In the genomic region with DNA sequence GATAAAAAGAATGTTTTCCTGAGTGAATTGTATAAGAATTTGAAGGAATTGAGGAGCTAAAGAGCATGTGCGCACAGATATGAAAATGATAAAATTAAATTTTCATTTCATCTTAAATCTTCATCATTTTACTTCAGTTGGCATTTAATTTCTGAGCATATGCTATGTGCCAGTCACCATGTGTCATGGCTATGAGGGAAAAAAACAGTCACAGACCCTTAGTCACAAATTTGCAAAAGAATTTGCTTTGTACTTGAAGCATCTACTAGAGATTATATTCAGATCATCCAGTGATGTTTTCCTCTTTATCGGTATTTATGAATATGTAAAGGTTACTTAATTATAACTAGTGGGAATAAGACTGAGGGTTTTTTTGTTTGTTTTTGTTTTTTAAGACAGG, we compare ENCODE assay signal across 2 cellular contexts.
A peak's percentile ranks its signal among the peaks of the same experiment; 100 is the strongest.
TF ChIP-seq lines count a peak whose summit lies in the region.

No MANE protein-coding gene starts in this region.

TF ChIP-seq in IMR-90, 13 proteins besides CTCF, POLR2A, EP300 and RAD21:
- TF ChIP-seq MXI1 (IDR thresholded peaks at IDR 0.05; ENCODE audit: borderline replicate concordance, low read depth, low read length) (no peak), MAZ (IDR thresholded peaks at IDR 0.05; ENCODE audit: borderline replicate concordance, low read depth, low read length) (no peak), BHLHE40 (IDR thresholded peaks at IDR 0.05; ENCODE audit: low read depth, low read length) (no peak), RFX5 (IDR thresholded peaks at IDR 0.05; ENCODE audit: low read depth, low read length) (no peak), CHD1 (IDR thresholded peaks at IDR 0.05; ENCODE audit: low read depth, low read length) (no peak), CEBPB (IDR thresholded peaks at IDR 0.05; ENCODE audit: low read depth, low read length) (no peak), RCOR1 (IDR thresholded peaks at IDR 0.05; ENCODE audit: insufficient replicate concordance, low read length) (no peak), MAFK (IDR thresholded peaks at IDR 0.05; ENCODE audit: low read depth, low read length) (no peak), SMC3 (IDR thresholded peaks at IDR 0.05; ENCODE audit: low read depth, low read length) (no peak), FOS (IDR thresholded peaks at IDR 0.05; ENCODE audit: low read depth, low read length) (no peak), NFE2L2 (IDR thresholded peaks at IDR 0.05; ENCODE audit: low read depth, low read length) (no peak)
- TF ChIP-seq, protein P1, sequence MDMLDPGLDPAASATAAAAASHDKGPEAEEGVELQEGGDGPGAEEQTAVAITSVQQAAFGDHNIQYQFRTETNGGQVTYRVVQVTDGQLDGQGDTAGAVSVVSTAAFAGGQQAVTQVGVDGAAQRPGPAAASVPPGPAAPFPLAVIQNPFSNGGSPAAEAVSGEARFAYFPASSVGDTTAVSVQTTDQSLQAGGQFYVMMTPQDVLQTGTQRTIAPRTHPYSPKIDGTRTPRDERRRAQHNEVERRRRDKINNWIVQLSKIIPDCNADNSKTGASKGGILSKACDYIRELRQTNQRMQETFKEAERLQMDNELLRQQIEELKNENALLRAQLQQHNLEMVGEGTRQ (IDR thresholded peaks at IDR 0.05; ENCODE audit: low read depth, low read length), result no peak
- TF ChIP-seq, protein P2, sequence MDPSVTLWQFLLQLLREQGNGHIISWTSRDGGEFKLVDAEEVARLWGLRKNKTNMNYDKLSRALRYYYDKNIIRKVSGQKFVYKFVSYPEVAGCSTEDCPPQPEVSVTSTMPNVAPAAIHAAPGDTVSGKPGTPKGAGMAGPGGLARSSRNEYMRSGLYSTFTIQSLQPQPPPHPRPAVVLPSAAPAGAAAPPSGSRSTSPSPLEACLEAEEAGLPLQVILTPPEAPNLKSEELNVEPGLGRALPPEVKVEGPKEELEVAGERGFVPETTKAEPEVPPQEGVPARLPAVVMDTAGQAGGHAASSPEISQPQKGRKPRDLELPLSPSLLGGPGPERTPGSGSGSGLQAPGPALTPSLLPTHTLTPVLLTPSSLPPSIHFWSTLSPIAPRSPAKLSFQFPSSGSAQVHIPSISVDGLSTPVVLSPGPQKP (IDR thresholded peaks at IDR 0.05; ENCODE audit: borderline replicate concordance, low read depth, low read length), result no peak

TF ChIP-seq in K562, 482 proteins besides CTCF, POLR2A, EP300 and RAD21:
- no peak for TF ChIP-seq ZNF583 (CRISPR knock-in tag; IDR thresholded peaks at IDR 0.05)
- TF ChIP-seq, protein P3, sequence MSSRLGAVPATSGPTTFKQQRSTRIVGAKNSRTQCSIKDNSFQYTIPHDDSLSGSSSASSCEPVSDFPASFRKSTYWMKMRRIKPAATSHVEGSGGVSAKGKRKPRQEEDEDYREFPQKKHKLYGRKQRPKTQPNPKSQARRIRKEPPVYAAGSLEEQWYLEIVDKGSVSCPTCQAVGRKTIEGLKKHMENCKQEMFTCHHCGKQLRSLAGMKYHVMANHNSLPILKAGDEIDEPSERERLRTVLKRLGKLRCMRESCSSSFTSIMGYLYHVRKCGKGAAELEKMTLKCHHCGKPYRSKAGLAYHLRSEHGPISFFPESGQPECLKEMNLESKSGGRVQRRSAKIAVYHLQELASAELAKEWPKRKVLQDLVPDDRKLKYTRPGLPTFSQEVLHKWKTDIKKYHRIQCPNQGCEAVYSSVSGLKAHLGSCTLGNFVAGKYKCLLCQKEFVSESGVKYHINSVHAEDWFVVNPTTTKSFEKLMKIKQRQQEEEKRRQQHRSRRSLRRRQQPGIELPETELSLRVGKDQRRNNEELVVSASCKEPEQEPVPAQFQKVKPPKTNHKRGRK (tag; IDR thresholded peaks at IDR 0.05), result 0 out of 2 replicates have a peak, but pooled peaks have one; percentile 5
